In genomic region chr13:81800433-81800832, GRCh38 we compare ENCODE assay signal across 10 cellular contexts.
"Had no signal": no experiment of that assay in that cellular context is flagged by ENCODE, and none has a peak within 500 bp of the region (broad histone marks: within the 10 kb centered on the region; RNA-seq: fewer than 3 reads in every experiment).

No MANE protein-coding gene starts in this region.

- H3K27ac Mint-ChIP-seq: IgD-negative memory B cell had no signal

- H3K4me2 ChIP-seq: KMS-11 had no signal

- H3K36me3 Mint-ChIP-seq: IgD-negative memory B cell had no signal

- H3K4me3 Mint-ChIP-seq: H9, IgD-negative memory B cell had no signal

- DNase-seq: GM23248, H9, HCEC 1CT, KBM-7 had no signal

- H2AFZ ChIP-seq: GM23248 had no signal

- H3K4me3 ChIP-seq: GM23248 had no signal

- FAIRE-seq: H1, H54, HepG2 had no signal

- ATAC-seq: HepG2 had no signal

- H3K27ac ChIP-seq: GM23248, HL-60, KMS-11 had no signal

- H3K9ac ChIP-seq: GM23248, KMS-11 had no signal

- H3K4me1 Mint-ChIP-seq: IgD-negative memory B cell had no signal

- H3K9me3 Mint-ChIP-seq: H9 had no signal

- H3K27me3 Mint-ChIP-seq: IgD-negative memory B cell had no signal
